In the genomic region with DNA sequence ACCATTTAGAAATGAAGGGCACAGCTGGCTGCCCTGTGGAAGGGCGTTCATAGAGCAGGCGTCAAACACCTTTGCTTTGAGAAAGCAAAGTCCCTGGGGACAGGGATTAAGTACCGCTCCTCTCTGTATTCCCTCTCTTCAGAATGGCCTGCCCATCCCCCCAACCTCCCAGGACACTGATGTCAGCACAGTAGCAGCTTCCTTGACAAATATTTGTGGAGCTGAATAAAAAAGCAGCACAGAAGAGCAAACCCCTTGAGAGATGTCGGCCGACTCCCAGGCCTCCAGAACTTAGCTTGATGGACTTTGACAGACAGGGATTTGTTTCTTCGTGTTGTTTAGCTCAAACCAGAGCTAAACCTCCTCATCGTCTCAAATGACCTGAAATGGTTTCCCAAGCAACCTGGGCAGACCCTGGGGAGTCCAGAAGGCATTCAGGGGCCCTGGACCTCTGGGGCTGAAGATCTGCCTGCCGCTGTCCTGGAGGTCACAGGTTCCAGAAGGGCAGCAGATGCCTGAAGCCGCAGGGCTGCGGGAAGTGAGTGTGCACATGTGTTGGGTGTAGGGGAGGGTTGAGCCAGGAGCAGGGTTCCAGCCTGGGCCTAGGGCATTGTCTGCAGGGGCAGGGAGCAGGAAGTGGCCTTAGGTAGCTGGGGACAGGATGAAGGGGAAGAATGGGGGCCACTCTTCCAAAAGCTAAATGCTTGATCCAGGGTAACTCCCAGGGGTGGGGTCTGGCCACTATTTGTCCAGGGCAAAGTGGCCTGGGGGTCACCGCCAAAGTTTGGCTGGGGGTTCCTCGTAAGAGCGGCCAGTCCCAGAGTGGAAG, we compare ENCODE assay signal across 1 cellular context.
TF ChIP-seq lines count a peak whose summit lies in the region.

No MANE protein-coding gene starts in this region.

TF ChIP-seq in HepG2, 621 proteins besides CTCF, POLR2A, EP300 and RAD21 (continued from another document and continues in another):
- TF ChIP-seq, protein P1, sequence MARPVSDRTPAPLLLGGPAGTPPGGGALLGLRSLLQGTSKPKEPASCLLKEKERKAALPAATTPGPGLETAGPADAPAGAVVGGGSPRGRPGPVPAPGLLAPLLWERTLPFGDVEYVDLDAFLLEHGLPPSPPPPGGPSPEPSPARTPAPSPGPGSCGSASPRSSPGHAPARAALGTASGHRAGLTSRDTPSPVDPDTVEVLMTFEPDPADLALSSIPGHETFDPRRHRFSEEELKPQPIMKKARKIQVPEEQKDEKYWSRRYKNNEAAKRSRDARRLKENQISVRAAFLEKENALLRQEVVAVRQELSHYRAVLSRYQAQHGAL (CRISPR knock-in tag; IDR thresholded peaks at IDR 0.05; ENCODE audit: not compliant biosample characterization): peak; percentile 42
- TF ChIP-seq HOXD1 (CRISPR knock-in tag; IDR thresholded peaks at IDR 0.05): peak; percentile 48; the same call in 1 of the 2 replicates
- TF ChIP-seq ZNF589 (CRISPR knock-in tag; conservative IDR thresholded peaks at IDR 0.05): 0 out of 2 replicates have a peak, but pooled peaks have one; percentile 19
- peak; percentile 31 for TF ChIP-seq SRSF1 (optimal IDR thresholded peaks at IDR 0.05; ENCODE audit: low read depth, low read length)
- no peak for TF ChIP-seq ZNF775 (CRISPR knock-in tag; IDR thresholded peaks at IDR 0.05; ENCODE audit: borderline replicate concordance)
- TF ChIP-seq, protein P2, sequence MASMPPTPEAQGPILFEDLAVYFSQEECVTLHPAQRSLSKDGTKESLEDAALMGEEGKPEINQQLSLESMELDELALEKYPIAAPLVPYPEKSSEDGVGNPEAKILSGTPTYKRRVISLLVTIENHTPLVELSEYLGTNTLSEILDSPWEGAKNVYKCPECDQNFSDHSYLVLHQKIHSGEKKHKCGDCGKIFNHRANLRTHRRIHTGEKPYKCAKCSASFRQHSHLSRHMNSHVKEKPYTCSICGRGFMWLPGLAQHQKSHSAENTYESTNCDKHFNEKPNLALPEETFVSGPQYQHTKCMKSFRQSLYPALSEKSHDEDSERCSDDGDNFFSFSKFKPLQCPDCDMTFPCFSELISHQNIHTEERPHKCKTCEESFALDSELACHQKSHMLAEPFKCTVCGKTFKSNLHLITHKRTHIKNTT (CRISPR knock-in tag; IDR thresholded peaks at IDR 0.05): no peak
- TF ChIP-seq, protein P3, sequence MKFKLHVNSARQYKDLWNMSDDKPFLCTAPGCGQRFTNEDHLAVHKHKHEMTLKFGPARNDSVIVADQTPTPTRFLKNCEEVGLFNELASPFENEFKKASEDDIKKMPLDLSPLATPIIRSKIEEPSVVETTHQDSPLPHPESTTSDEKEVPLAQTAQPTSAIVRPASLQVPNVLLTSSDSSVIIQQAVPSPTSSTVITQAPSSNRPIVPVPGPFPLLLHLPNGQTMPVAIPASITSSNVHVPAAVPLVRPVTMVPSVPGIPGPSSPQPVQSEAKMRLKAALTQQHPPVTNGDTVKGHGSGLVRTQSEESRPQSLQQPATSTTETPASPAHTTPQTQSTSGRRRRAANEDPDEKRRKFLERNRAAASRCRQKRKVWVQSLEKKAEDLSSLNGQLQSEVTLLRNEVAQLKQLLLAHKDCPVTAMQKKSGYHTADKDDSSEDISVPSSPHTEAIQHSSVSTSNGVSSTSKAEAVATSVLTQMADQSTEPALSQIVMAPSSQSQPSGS (CRISPR knock-in tag; IDR thresholded peaks at IDR 0.05): peak; percentile 74; the same call in 1 of the 2 replicates
- TF ChIP-seq ZNF317 (CRISPR knock-in tag; IDR thresholded peaks at IDR 0.05): no peak
- peak; percentile 89 for TF ChIP-seq ZMYM3 (CRISPR knock-in tag; IDR thresholded peaks at IDR 0.05)
- no peak; the same call in 1 of the 2 replicates for TF ChIP-seq ZNF552 (CRISPR knock-in tag; IDR thresholded peaks at IDR 0.05; ENCODE audit: borderline replicate concordance)
- TF ChIP-seq, protein P4, sequence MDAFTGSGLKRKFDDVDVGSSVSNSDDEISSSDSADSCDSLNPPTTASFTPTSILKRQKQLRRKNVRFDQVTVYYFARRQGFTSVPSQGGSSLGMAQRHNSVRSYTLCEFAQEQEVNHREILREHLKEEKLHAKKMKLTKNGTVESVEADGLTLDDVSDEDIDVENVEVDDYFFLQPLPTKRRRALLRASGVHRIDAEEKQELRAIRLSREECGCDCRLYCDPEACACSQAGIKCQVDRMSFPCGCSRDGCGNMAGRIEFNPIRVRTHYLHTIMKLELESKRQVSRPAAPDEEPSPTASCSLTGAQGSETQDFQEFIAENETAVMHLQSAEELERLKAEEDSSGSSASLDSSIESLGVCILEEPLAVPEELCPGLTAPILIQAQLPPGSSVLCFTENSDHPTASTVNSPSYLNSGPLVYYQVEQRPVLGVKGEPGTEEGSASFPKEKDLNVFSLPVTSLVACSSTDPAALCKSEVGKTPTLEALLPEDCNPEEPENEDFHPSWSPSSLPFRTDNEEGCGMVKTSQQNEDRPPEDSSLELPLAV (CRISPR knock-in tag; conservative IDR thresholded peaks at IDR 0.05; ENCODE audit: low read depth): no peak
- TF ChIP-seq, protein P5, sequence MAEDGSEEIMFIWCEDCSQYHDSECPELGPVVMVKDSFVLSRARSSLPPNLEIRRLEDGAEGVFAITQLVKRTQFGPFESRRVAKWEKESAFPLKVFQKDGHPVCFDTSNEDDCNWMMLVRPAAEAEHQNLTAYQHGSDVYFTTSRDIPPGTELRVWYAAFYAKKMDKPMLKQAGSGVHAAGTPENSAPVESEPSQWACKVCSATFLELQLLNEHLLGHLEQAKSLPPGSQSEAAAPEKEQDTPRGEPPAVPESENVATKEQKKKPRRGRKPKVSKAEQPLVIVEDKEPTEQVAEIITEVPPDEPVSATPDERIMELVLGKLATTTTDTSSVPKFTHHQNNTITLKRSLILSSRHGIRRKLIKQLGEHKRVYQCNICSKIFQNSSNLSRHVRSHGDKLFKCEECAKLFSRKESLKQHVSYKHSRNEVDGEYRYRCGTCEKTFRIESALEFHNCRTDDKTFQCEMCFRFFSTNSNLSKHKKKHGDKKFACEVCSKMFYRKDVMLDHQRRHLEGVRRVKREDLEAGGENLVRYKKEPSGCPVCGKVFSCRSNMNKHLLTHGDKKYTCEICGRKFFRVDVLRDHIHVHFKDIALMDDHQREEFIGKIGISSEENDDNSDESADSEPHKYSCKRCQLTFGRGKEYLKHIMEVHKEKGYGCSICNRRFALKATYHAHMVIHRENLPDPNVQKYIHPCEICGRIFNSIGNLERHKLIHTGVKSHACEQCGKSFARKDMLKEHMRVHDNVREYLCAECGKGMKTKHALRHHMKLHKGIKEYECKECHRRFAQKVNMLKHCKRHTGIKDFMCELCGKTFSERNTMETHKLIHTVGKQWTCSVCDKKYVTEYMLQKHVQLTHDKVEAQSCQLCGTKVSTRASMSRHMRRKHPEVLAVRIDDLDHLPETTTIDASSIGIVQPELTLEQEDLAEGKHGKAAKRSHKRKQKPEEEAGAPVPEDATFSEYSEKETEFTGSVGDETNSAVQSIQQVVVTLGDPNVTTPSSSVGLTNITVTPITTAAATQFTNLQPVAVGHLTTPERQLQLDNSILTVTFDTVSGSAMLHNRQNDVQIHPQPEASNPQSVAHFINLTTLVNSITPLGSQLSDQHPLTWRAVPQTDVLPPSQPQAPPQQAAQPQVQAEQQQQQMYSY (CRISPR knock-in tag; IDR thresholded peaks at IDR 0.05): no peak
- TF ChIP-seq EEA1 (CRISPR knock-in tag; IDR thresholded peaks at IDR 0.05; ENCODE audit: borderline replicate concordance): no peak; the same call in 1 of the 2 replicates
- TF ChIP-seq ZNF431 (CRISPR knock-in tag; IDR thresholded peaks at IDR 0.05; ENCODE audit: borderline replicate concordance, low read depth): peak; percentile 54; the same call in 1 of the 2 replicates
- TF ChIP-seq, protein P6, sequence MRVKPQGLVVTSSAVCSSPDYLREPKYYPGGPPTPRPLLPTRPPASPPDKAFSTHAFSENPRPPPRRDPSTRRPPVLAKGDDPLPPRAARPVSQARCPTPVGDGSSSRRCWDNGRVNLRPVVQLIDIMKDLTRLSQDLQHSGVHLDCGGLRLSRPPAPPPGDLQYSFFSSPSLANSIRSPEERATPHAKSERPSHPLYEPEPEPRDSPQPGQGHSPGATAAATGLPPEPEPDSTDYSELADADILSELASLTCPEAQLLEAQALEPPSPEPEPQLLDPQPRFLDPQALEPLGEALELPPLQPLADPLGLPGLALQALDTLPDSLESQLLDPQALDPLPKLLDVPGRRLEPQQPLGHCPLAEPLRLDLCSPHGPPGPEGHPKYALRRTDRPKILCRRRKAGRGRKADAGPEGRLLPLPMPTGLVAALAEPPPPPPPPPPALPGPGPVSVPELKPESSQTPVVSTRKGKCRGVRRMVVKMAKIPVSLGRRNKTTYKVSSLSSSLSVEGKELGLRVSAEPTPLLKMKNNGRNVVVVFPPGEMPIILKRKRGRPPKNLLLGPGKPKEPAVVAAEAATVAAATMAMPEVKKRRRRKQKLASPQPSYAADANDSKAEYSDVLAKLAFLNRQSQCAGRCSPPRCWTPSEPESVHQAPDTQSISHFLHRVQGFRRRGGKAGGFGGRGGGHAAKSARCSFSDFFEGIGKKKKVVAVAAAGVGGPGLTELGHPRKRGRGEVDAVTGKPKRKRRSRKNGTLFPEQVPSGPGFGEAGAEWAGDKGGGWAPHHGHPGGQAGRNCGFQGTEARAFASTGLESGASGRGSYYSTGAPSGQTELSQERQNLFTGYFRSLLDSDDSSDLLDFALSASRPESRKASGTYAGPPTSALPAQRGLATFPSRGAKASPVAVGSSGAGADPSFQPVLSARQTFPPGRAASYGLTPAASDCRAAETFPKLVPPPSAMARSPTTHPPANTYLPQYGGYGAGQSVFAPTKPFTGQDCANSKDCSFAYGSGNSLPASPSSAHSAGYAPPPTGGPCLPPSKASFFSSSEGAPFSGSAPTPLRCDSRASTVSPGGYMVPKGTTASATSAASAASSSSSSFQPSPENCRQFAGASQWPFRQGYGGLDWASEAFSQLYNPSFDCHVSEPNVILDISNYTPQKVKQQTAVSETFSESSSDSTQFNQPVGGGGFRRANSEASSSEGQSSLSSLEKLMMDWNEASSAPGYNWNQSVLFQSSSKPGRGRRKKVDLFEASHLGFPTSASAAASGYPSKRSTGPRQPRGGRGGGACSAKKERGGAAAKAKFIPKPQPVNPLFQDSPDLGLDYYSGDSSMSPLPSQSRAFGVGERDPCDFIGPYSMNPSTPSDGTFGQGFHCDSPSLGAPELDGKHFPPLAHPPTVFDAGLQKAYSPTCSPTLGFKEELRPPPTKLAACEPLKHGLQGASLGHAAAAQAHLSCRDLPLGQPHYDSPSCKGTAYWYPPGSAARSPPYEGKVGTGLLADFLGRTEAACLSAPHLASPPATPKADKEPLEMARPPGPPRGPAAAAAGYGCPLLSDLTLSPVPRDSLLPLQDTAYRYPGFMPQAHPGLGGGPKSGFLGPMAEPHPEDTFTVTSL (CRISPR knock-in tag; IDR thresholded peaks at IDR 0.05; ENCODE audit: borderline replicate concordance): no peak
- TF ChIP-seq ELF3 (CRISPR knock-in tag; IDR thresholded peaks at IDR 0.05): peak; percentile 58
- TF ChIP-seq ZNF883 (CRISPR knock-in tag; IDR thresholded peaks at IDR 0.05; ENCODE audit: not compliant biosample characterization): peak; percentile 17
- peak; percentile 78 for TF ChIP-seq PITX1 (CRISPR knock-in tag; IDR thresholded peaks at IDR 0.05)
- TF ChIP-seq, protein P7, sequence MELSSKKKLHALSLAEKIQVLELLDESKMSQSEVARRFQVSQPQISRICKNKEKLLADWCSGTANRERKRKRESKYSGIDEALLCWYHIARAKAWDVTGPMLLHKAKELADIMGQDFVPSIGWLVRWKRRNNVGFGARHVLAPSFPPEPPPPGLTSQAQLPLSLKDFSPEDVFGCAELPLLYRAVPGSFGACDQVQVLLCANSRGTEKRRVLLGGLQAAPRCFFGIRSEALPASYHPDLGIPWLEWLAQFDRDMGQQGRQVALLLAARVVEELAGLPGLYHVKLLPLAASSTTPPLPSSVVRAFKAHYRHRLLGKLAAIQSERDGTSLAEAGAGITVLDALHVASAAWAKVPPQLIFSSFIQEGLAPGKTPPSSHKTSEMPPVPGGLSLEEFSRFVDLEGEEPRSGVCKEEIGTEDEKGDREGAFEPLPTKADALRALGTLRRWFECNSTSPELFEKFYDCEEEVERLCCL (CRISPR knock-in tag; IDR thresholded peaks at IDR 0.05; ENCODE audit: borderline replicate concordance): no peak
- peak; percentile 74 for TF ChIP-seq AGO2 (optimal IDR thresholded peaks at IDR 0.05; ENCODE audit: low read depth, low read length)
- TF ChIP-seq NR3C1 (CRISPR knock-in tag; IDR thresholded peaks at IDR 0.05): no peak
- TF ChIP-seq, protein P8, sequence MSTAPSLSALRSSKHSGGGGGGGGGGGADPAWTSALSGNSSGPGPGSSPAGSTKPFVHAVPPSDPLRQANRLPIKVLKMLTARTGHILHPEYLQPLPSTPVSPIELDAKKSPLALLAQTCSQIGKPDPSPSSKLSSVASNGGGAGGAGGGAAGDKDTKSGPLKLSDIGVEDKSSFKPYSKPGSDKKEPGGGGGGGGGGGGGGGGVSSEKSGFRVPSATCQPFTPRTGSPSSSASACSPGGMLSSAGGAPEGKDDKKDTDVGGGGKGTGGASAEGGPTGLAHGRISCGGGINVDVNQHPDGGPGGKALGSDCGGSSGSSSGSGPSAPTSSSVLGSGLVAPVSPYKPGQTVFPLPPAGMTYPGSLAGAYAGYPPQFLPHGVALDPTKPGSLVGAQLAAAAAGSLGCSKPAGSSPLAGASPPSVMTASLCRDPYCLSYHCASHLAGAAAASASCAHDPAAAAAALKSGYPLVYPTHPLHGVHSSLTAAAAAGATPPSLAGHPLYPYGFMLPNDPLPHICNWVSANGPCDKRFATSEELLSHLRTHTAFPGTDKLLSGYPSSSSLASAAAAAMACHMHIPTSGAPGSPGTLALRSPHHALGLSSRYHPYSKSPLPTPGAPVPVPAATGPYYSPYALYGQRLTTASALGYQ (CRISPR knock-in tag; IDR thresholded peaks at IDR 0.05): 0 out of 2 replicates have a peak, but pooled peaks have one; percentile 41
- no peak; the same call in 1 of the 2 replicates for TF ChIP-seq ZNF333 (CRISPR knock-in tag; IDR thresholded peaks at IDR 0.05; ENCODE audit: borderline replicate concordance)
- 0 out of 2 replicates have a peak, but pooled peaks have one; percentile 15 for TF ChIP-seq CBFB (CRISPR knock-in tag; IDR thresholded peaks at IDR 0.05)
- TF ChIP-seq SCMH1 (CRISPR knock-in tag; IDR thresholded peaks at IDR 0.05; ENCODE audit: borderline replicate concordance): no peak
- TF ChIP-seq, protein P9, sequence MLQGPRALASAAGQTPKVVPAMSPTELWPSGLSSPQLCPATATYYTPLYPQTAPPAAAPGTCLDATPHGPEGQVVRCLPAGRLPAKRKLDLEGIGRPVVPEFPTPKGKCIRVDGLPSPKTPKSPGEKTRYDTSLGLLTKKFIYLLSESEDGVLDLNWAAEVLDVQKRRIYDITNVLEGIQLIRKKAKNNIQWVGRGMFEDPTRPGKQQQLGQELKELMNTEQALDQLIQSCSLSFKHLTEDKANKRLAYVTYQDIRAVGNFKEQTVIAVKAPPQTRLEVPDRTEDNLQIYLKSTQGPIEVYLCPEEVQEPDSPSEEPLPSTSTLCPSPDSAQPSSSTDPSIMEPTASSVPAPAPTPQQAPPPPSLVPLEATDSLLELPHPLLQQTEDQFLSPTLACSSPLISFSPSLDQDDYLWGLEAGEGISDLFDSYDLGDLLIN (CRISPR knock-in tag; IDR thresholded peaks at IDR 0.05; ENCODE audit: borderline replicate concordance): no peak
- TF ChIP-seq, protein P10, sequence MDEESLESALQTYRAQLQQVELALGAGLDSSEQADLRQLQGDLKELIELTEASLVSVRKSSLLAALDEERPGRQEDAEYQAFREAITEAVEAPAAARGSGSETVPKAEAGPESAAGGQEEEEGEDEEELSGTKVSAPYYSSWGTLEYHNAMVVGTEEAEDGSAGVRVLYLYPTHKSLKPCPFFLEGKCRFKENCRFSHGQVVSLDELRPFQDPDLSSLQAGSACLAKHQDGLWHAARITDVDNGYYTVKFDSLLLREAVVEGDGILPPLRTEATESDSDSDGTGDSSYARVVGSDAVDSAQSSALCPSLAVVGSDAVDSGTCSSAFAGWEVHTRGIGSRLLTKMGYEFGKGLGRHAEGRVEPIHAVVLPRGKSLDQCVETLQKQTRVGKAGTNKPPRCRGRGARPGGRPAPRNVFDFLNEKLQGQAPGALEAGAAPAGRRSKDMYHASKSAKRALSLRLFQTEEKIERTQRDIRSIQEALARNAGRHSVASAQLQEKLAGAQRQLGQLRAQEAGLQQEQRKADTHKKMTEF (CRISPR knock-in tag; IDR thresholded peaks at IDR 0.05): peak; percentile 66
- TF ChIP-seq PHF20 (CRISPR knock-in tag; IDR thresholded peaks at IDR 0.05): no peak
